Comparison of ENCODE assay signal across 8 cellular contexts in genomic region chr5:62412549-62413329, GRCh38. TPM values are rescaled to one million over a fixed set of nuclear protein-coding genes. Genes with fewer than 3 reads are reported as not detected.
DNase-seq lines count a peak whose midpoint lies in the region; ATAC-seq, FAIRE-seq and TF ChIP-seq lines count a peak whose summit lies in the region.

Gene IPO11, plus strand, starts transcription at chr5:62412763. Its CDS starts 24,517 bp downstream, at chr5:62437280.

- H3K4me3 ChIP-seq in AG10803 (ENCODE audit: low read length), result peak within 1 kb of the TSS; percentile 97

- no peak for TF ChIP-seq CTCF in AG10803 (conservative IDR thresholded peaks at IDR 0.05; ENCODE audit: low read length)

- peak; percentile 92 for FAIRE-seq in islet of Langerhans (lab: Jason Lieb, UNC)

- ATAC-seq in GM19043 (IDR thresholded peaks at IDR 0.05; ENCODE audit: low read depth, unreplicated experiment), result peak; percentile 98
- ATAC-seq in HG03378 (IDR thresholded peaks at IDR 0.05; ENCODE audit: unreplicated experiment), result peak; percentile 97

- DNase-seq in AG10803 (ENCODE audit: low read depth), result peak; percentile 98
- DNase-seq in NCI-H460 (ENCODE audit: extremely low read depth, low read depth), result peak; percentile 99
- DNase-seq in activated CD4-positive, CD25-positive, alpha-beta regulatory T cell treated with anti-CD3 and anti-CD28 coated beads, Interleukin-2, amount 50 U/mL, for 72 hours, result peak; percentile 98
- DNase-seq in cerebellar nuclear complex (lab: John Stamatoyannopoulos, UW), result peak; percentile 82 to 93
- DNase-seq in stimulated activated CD4-positive, alpha-beta T cell treated with anti-CD3 and anti-CD28 coated beads, Interleukin-12 subunit alpha, Interleukin-12 subunit beta, amount 100 ng/mL, for 4 hours, result peak; percentile 97

RNA-seq across cellular contexts. Expression of gene IPO11, which starts in this region (rescaled TPM):
- 18.0 and 28.7 TPM in 2 replicates for total RNA-seq in NCI-H460 (2014; rRNA removed; shearing (Covaris generic))
- polyA plus RNA-seq in NCI-H460 (2014; cell fraction: nucleus; rRNA removed), result 14.7 and 21.3 TPM in 2 replicates

Comparison
In these comparisons a context has a peak if more than half of its experiments do, and no peak if none do; other contexts are left out.
1. Peak in every context shown above with its lines: DNase-seq, ATAC-seq and H3K4me3 ChIP-seq.